ENCODE assay signal across 9 cellular contexts in genomic region chr4:40656221-40656863, GRCh38. TPM values are rescaled to one million over a fixed set of nuclear protein-coding genes. Genes with fewer than 3 reads are reported as not detected.
DNase-seq lines count a peak whose midpoint lies in the region; ATAC-seq, FAIRE-seq and TF ChIP-seq lines count a peak whose summit lies in the region.
"Had no signal": no experiment of that assay in that cellular context is flagged by ENCODE, and none has a peak within 500 bp of the region (broad histone marks: within the 10 kb centered on the region; RNA-seq: fewer than 3 reads in every experiment).

No MANE protein-coding gene starts in this region.

- no peak overlapping the region for H2AFZ ChIP-seq in PC-3 (ENCODE audit: low read length)

- peak; percentile 96 for ATAC-seq in GM18867 (IDR thresholded peaks at IDR 0.05; ENCODE audit: unreplicated experiment)
- peak; percentile 83 for ATAC-seq in GM21576 (IDR thresholded peaks at IDR 0.05; ENCODE audit: unreplicated experiment)
- ATAC-seq in HG03378 (IDR thresholded peaks at IDR 0.05; ENCODE audit: unreplicated experiment): peak; percentile 86
- peak; percentile 75 for ATAC-seq in activated naive CD8-positive, alpha-beta T cell treated with anti-CD3 and anti-CD28 coated beads, Interleukin-2, amount 50 U/mL, for 24 hours
- ATAC-seq in PC-3: no peak

- TF ChIP-seq CTCF in PC-3 (conservative IDR thresholded peaks at IDR 0.05; ENCODE audit: low read depth, low read length): no peak

- no peaks in the 10 kb centered on the region for H3K4me1 ChIP-seq in small intestine (ENCODE audit: control insufficient read depth in 2 of 2, insufficient read depth in 1 of 2, low read depth in 1 of 2, low read length in 1 of 2)
- no peaks in the 10 kb centered on the region for H3K4me1 ChIP-seq in PC-3 (ENCODE audit: insufficient read depth, low read length)

- H3K79me2 ChIP-seq in PC-3 (ENCODE audit: low read length): no peaks in the 10 kb centered on the region

- no peak overlapping the region for H3K4me2 ChIP-seq in PC-3 (ENCODE audit: low read length)

- no peaks in the 10 kb centered on the region for H3K9me2 ChIP-seq in PC-3 (replicated peaks; ENCODE audit: low read length)

- no peaks in the 10 kb centered on the region for H3F3A ChIP-seq in PC-3 (ENCODE audit: low read length, unreplicated experiment)

- H3K27me3 ChIP-seq in small intestine (ENCODE audit: control insufficient read depth in 2 of 2, insufficient read depth in 2 of 2, low read length in 2 of 2): no peaks in the 10 kb centered on the region
- H3K27me3 ChIP-seq in PC-3 (ENCODE audit: low read length): no peaks in the 10 kb centered on the region

- H3K4me3 Mint-ChIP-seq in activated naive CD8-positive, alpha-beta T cell treated with anti-CD3 and anti-CD28 coated beads, Interleukin-2, amount 50 U/mL, for 24 hours: no peak overlapping the region

- no peak for DNase-seq in activated naive CD8-positive, alpha-beta T cell treated with anti-CD3 and anti-CD28 coated beads, Interleukin-2, amount 50 U/mL, for 24 hours
- DNase-seq in small intestine (no peak), PC-3 (no peak), COR-L47 (lab: John Stamatoyannopoulos, UW) (no peak)
- no peak for DNase-seq in central memory CD4-positive, alpha-beta T cell
- DNase-seq: NCI-H2029 treated with DMSO at 0.1 percent for 48 hours had no signal

- no peak overlapping the region for H3K27ac ChIP-seq in small intestine (ENCODE audit: low read depth in 1 of 2, low read length in 1 of 2)
- no peak overlapping the region for H3K27ac ChIP-seq in PC-3 (ENCODE audit: low read length)

- CTCF ChIA-PET in PC-3 (lab: Charles Lee): no interaction called here

- 86 to 95% (median 87%) methylated on average over 9 of the region's 9 CpGs for WGBS in small intestine, 3 donors

- intact Hi-C loops in PC-3 (cut with micrococcal nuclease): no loop called here

- peak overlapping the region; percentile 0 for H3K27ac Mint-ChIP-seq in activated naive CD8-positive, alpha-beta T cell treated with anti-CD3 and anti-CD28 coated beads, Interleukin-2, amount 50 U/mL, for 24 hours

- H3K4me1 Mint-ChIP-seq in activated naive CD8-positive, alpha-beta T cell treated with anti-CD3 and anti-CD28 coated beads, Interleukin-2, amount 50 U/mL, for 24 hours: peaks cover 12% of the 10 kb centered on the region

- POLR2A ChIA-PET in PC-3 (lab: Charles Lee; ENCODE audit: unreplicated experiment): no interaction called here

- H3K9me3 ChIP-seq in small intestine (ENCODE audit: control insufficient read depth, low read depth) (no peaks in the 10 kb centered on the region), PC-3 (ENCODE audit: low read length) (no peaks in the 10 kb centered on the region)

- H3K36me3 Mint-ChIP-seq in activated naive CD8-positive, alpha-beta T cell treated with anti-CD3 and anti-CD28 coated beads, Interleukin-2, amount 50 U/mL, for 24 hours (ENCODE audit: low read depth): no peaks in the 10 kb centered on the region

- H4K20me1 ChIP-seq in PC-3 (ENCODE audit: low read length): no peaks in the 10 kb centered on the region

- BruUV-seq in PC-3 (replicated peaks; lab: Mats Ljungman, UMichigan): no TSS peak

- no peak overlapping the region for H3K9ac ChIP-seq in PC-3 (ENCODE audit: low read length)

- no peaks in the 10 kb centered on the region for H3K27me3 Mint-ChIP-seq in activated naive CD8-positive, alpha-beta T cell treated with anti-CD3 and anti-CD28 coated beads, Interleukin-2, amount 50 U/mL, for 24 hours

- no peak for FAIRE-seq in small intestine (lab: Jason Lieb, UNC)

- H3K4me3 ChIP-seq in small intestine (ENCODE audit: low read depth in 1 of 2, low read length in 2 of 2) (no peak overlapping the region), PC-3 (ENCODE audit: low read length) (no peak overlapping the region)

- H3K36me3 ChIP-seq in small intestine (ENCODE audit: control insufficient read depth in 2 of 2, insufficient read depth in 2 of 2, low read length in 2 of 2): no peaks in the 10 kb centered on the region
- no peaks in the 10 kb centered on the region for H3K36me3 ChIP-seq in PC-3 (ENCODE audit: low read depth, low read length)

- no peaks in the 10 kb centered on the region for H3K9me3 Mint-ChIP-seq in activated naive CD8-positive, alpha-beta T cell treated with anti-CD3 and anti-CD28 coated beads, Interleukin-2, amount 50 U/mL, for 24 hours

RNA-seq across cellular contexts. Expression of gene RBM47, which starts 26.7 kb away (rescaled TPM):
- 100 to 1,000 TPM in 1 of 3 donors, 10 to 100 TPM in 2; 49.5 to 111 (median 100.0) TPM for polyA plus RNA-seq in small intestine
- 34.7 and 47.6 TPM in 2 replicates for total RNA-seq in PC-3 (2014; rRNA removed)
